ENCODE assay signal across 28 cellular contexts in genomic region chr2:220941683-220942082, GRCh38.
"Had no signal": no experiment of that assay in that cellular context is flagged by ENCODE, and none has a peak within 500 bp of the region (broad histone marks: within the 10 kb centered on the region; RNA-seq: fewer than 3 reads in every experiment).

No MANE protein-coding gene starts in this region.

- H3K9me3 ChIP-seq: esophagus squamous epithelium, gastroesophageal sphincter had no signal

- H3K36me3 ChIP-seq: brain microvascular endothelial cell, esophagus squamous epithelium, gastroesophageal sphincter, WERI-Rb-1 had no signal

- ATAC-seq: activated CD4-positive, CD25-positive, alpha-beta regulatory T cell treated with anti-CD3 and anti-CD28 coated beads, Interleukin-2, amount 50 U/mL, for 24 hours; activated T-cell treated with anti-CD3 and anti-CD28 coated beads, Interleukin-2, amount 50 U/mL, for 72 hours; effector memory CD8-positive, alpha-beta T cell; gastroesophageal sphincter; T-helper 17 cell had no signal

- H3K27ac ChIP-seq: brain microvascular endothelial cell, esophagus squamous epithelium, gastroesophageal sphincter, WERI-Rb-1 had no signal

- H3K4me1 ChIP-seq: esophagus squamous epithelium had no signal

- H3K4me3 ChIP-seq: esophagus squamous epithelium, gastroesophageal sphincter had no signal

- DNase-seq: activated B cell treated with CpG ODN at 0.5 μM for 24 hours; activated CD4-positive, alpha-beta memory T cell treated with anti-CD3 and anti-CD28 coated beads, Interleukin-2, amount 10 ng/mL, durations not matched to agents 7 days and 5 days; activated CD4-positive, alpha-beta T cell treated with anti-CD3 and anti-CD28 coated beads for 48 hours; activated CD4-positive, alpha-beta T cell treated with anti-CD3 and anti-CD28 coated beads, Interleukin-2, amount 50 U/mL, for 4 hours; activated CD8-positive, alpha-beta memory T cell treated with anti-CD3 and anti-CD28 coated beads, Interleukin-2, amount 50 U/mL, for 48 hours; activated gamma-delta T cell; activated naive CD4-positive, alpha-beta T cell treated with anti-CD3 and anti-CD28 coated beads, Interleukin-2, amount 50 U/mL, for 16 hours; activated naive CD4-positive, alpha-beta T cell treated with Interleukin-2 at 50 U/mL for 16 hours; activated T-cell treated with anti-CD3 and anti-CD28 coated beads for 4 hours; activated T-cell treated with anti-CD3 and anti-CD28 coated beads, Interleukin-2, amount 50 U/mL, for 24 hours; activated T-cell treated with anti-CD3 and anti-CD28 coated beads, Interleukin-2, amount 50 U/mL, for 72 hours; amniotic stem cell; anterior cingulate cortex; brain microvascular endothelial cell; caudate nucleus; cortex of kidney; dermis blood vessel endothelial cell; effector CD4-positive, alpha-beta T cell; effector memory CD8-positive, alpha-beta T cell; erythroblast; esophagus squamous epithelium; foreskin melanocyte; T-helper 1 cell; T-helper 17 cell; T1000; WERI-Rb-1 had no signal

- H3K27me3 ChIP-seq: brain microvascular endothelial cell, esophagus squamous epithelium, gastroesophageal sphincter had no signal
